In the genomic region with DNA sequence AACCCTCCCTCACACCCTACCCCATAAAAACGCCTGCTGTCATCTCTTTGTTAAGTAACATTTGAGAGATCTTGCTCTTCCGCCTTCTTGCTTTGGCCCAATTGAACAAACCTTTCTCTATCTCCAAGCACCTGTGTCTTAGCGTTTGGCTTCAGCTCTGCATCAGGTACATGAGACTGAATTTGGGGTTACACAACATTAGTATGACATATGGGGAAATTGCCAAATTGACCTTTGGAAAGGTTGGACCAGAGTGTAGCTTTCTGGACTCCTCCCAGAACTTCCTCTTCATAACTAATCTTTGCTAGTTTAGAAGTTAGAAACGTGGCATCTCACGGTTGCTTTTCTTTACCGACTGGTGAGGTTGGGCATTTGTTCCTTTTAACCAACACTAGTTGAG, we compare ENCODE assay signal across 20 cellular contexts. TPM values are rescaled to one million over a fixed set of nuclear protein-coding genes. Genes with fewer than 3 reads are reported as not detected.
DNase-seq lines count a peak whose midpoint lies in the region; ATAC-seq, FAIRE-seq and TF ChIP-seq lines count a peak whose summit lies in the region.
"Had no signal": no experiment of that assay in that cellular context is flagged by ENCODE, and none has a peak within 500 bp of the region (broad histone marks: within the 10 kb centered on the region; RNA-seq: fewer than 3 reads in every experiment).

No MANE protein-coding gene starts in this region.

- H3K36me3 Mint-ChIP-seq in type B pancreatic cell = no peaks in the 10 kb centered on the region

- no peak for TF ChIP-seq RAD21 in HepG2 (CRISPR knock-in tag; IDR thresholded peaks at IDR 0.05)

- H3K79me2 ChIP-seq in HepG2 (ENCODE audit: insufficient read depth, low read length) = peaks cover 18% of the 10 kb centered on the region

- H3K9ac ChIP-seq in HepG2 (ENCODE audit: insufficient read depth, low read depth, low read length) = no peak overlapping the region
- H3K9ac ChIP-seq: BLaER1, GM23248 had no signal

- no peak for ATAC-seq in HepG2
- ATAC-seq in mucosa of descending colon = no peak
- ATAC-seq: Right ventricle myocardium inferior, SK-N-SH treated with all-trans-retinoic acid at 6 μM for 48 hours had no signal

- peak overlapping the region; percentile 57 for H3K4me3 Mint-ChIP-seq in type B pancreatic cell

- H3K4me1 Mint-ChIP-seq in type B pancreatic cell (ENCODE audit: unreplicated experiment) = peaks cover 10% of the 10 kb centered on the region

- peak overlapping the region; percentile 17 for H3K27ac ChIP-seq in HepG2 (ENCODE audit: extremely low read length, insufficient read depth, low read length)
- H3K27ac ChIP-seq: BLaER1, GM23248, Peyer's patch had no signal

- no peak for TF ChIP-seq CTCF in NB4 (IDR thresholded peaks at IDR 0.05; ENCODE audit: low read depth, low read length)
- TF ChIP-seq CTCF in HepG2 (CRISPR knock-in tag; IDR thresholded peaks at IDR 0.05) = no peak
- no peak for TF ChIP-seq CTCF in type B pancreatic cell (conservative IDR thresholded peaks at IDR 0.05)
- no peak for TF ChIP-seq CTCF in mucosa of descending colon (IDR thresholded peaks at IDR 0.05)

- 21% methylated on average over 6 of the region's 6 CpGs for WGBS in HepG2 (ENCODE audit: low lambda C conversion rate)

- in situ Hi-C loops in HepG2 (cut with HindIII; ENCODE audit: extremely low pct_ligation_motif_present, low pct_unique_long_range_greater_than_20kb) = no loop called here

- TF ChIP-seq POLR2A in NB4 (IDR thresholded peaks at IDR 0.05; ENCODE audit: extremely low read depth, insufficient read length) = no peak
- no peak for TF ChIP-seq POLR2A in HepG2 (IDR thresholded peaks at IDR 0.05; ENCODE audit: insufficient read depth in 1 of 2, low read depth in 2 of 2, low read length in 2 of 2)

- H3K27ac Mint-ChIP-seq in type B pancreatic cell = no peak overlapping the region

- H3K4me1 ChIP-seq in HepG2 (ENCODE audit: insufficient read depth, low read length) (peaks cover 25% of the 10 kb centered on the region), mucosa of descending colon (ENCODE audit: low read depth) (peaks cover 10% of the 10 kb centered on the region)

- H3K36me3 ChIP-seq in HepG2 (replicated peaks in 1 of 2; ENCODE audit: control insufficient read depth in 1 of 2, insufficient read depth in 2 of 2, low read length in 2 of 2) (peaks cover 0 to 1% of the 10 kb centered on the region in 2 experiments; a peak in 2 of 5 replicates), mucosa of descending colon (ENCODE audit: low read depth) (no peaks in the 10 kb centered on the region)

- no peaks in the 10 kb centered on the region for H3K9me3 ChIP-seq in HepG2 (ENCODE audit: low read length)
- no peaks in the 10 kb centered on the region for H3K9me3 ChIP-seq in mucosa of descending colon
- H3K9me3 ChIP-seq: BLaER1, Peyer's patch had no signal

- no peaks in the 10 kb centered on the region for H4K20me1 ChIP-seq in HepG2 (ENCODE audit: insufficient read depth, low read length)

- FAIRE-seq in HepG2 (lab: Jason Lieb, UNC) = no peak
- FAIRE-seq: HTR-8/SVneo had no signal

- CTCF ChIA-PET in HepG2 (lab: Yijun Ruan, JAX; ENCODE audit: low intra/inter-chr PET ratio, low total read pairs) = no interaction called here

- H3K4me3 ChIP-seq in NB4 (ENCODE audit: low read depth, low read length) = no peak overlapping the region
- H3K4me3 ChIP-seq in HepG2 (replicated peaks in 1 of 3; ENCODE audit: insufficient read depth in 1 of 3, low read depth in 2 of 3, low read length in 3 of 3) = no peak overlapping the region
- no peak overlapping the region for H3K4me3 ChIP-seq in mucosa of descending colon
- H3K4me3 ChIP-seq: BLaER1, GM23248, Peyer's patch had no signal

- intact Hi-C loops in HepG2 (cut with micrococcal nuclease; ENCODE audit: unreplicated experiment) = loop anchor here (5.0 to 10.0 kb wide), 2 partner anchors 114 to 304 kb away; a partner anchor contains a TSS
- intact Hi-C loops in posterior cingulate gyrus (cut with DNase I) = loop anchor here (10.0 kb wide), 1 partner anchor 194 kb away; a partner anchor contains a TSS
- intact Hi-C loops in mucosa of descending colon (cut with DNase I, micrococcal nuclease) = loop anchor here in 1 of 2 donors (10.0 kb wide), 1 partner anchor 606 kb away; a partner anchor contains a TSS

- H3K27me3 Mint-ChIP-seq in type B pancreatic cell = no peaks in the 10 kb centered on the region

- POLR2A ChIA-PET in HepG2 (lab: Yijun Ruan, JAX) = interaction anchor here (0.8 kb wide), 1 partner anchor 13 kb away, joined by 3 read pairs; a partner anchor contains a TSS

- no peaks in the 10 kb centered on the region for H3K27me3 ChIP-seq in HepG2 (ENCODE audit: control insufficient read depth in 1 of 2, insufficient read depth in 2 of 2, low read length in 2 of 2)
- H3K27me3 ChIP-seq: BLaER1, Peyer's patch had no signal

- DNase-seq in SIG-M5 treated with dmso at 0.1 percent for 504 hours (lab: John Stamatoyannopoulos, UW; ENCODE audit: unreplicated experiment) (peak; percentile 32), SIG-M5 (lab: John Stamatoyannopoulos, UW) (no peak), NB4 (ENCODE audit: low read depth) (peak; percentile 26), HepG2 (ENCODE audit: low spot score) (no peak), type B pancreatic cell (ENCODE audit: extremely low spot score, unreplicated experiment) (no peak), posterior cingulate gyrus (no peak), mucosa of descending colon (no peak)
- DNase-seq in activated CD4-positive, alpha-beta T cell treated with anti-CD3 and anti-CD28 coated beads, Interleukin-2, amount 50 U/mL, for 1 hour = no peak
- DNase-seq: DMS53, GM23248, HCEC 1CT, NCI-H1092, NCI-H146, NCI-H2081, NCI-H510A treated with DMSO at 0.1 percent for 48 hours, Peyer's patch had no signal

- H3K9me3 Mint-ChIP-seq in type B pancreatic cell = no peaks in the 10 kb centered on the region

- TF ChIP-seq EP300 in HepG2 (IDR thresholded peaks at IDR 0.05; ENCODE audit: low read depth in 2 of 2, low read length in 2 of 2) (no peak), HepG2 (CRISPR knock-in tag; IDR thresholded peaks at IDR 0.05; ENCODE audit: borderline replicate concordance) (no peak)

- BruUV-seq in HepG2 (replicated peaks; lab: Mats Ljungman, UMichigan) = no TSS peak

- peak overlapping the region; percentile 26; the same call in 1 of the 2 replicates for H3K4me2 ChIP-seq in HepG2 (ENCODE audit: low read depth, low read length)
- H3K4me2 ChIP-seq: BLaER1 had no signal

- H2AFZ ChIP-seq in HepG2 (ENCODE audit: low read length) = no peak overlapping the region
- H2AFZ ChIP-seq: GM23248 had no signal

RNA-seq across cellular contexts. Expression of a gene that starts 3.5 kb away (rescaled TPM):
- 68.7 and 98.1 TPM in 2 replicates for total RNA-seq in HepG2 (2016; rRNA removed; fragmentation: Illumina TruSeq; extraction: Trizol)
- total RNA-seq in HepG2 (2016; cell fraction: cytosol; rRNA removed; fragmentation: Illumina TruSeq; extraction: Trizol; ENCODE audit: low read depth) = 16.9 and 18.1 TPM in 2 replicates
- total RNA-seq in HepG2 (2016; cell fraction: insoluble cytoplasmic fraction; rRNA removed; fragmentation: Illumina TruSeq; extraction: Trizol) = 74.8 and 108 TPM in 2 replicates
- total RNA-seq in HepG2 (2016; cell fraction: membrane; rRNA removed; fragmentation: Illumina TruSeq; extraction: Trizol) = 26.9 and 30.0 TPM in 2 replicates
- total RNA-seq in HepG2 (2016; cell fraction: nucleus; rRNA removed; fragmentation: Illumina TruSeq; extraction: Trizol) = 36.8 and 38.1 TPM in 2 replicates
- 12.0 and 17.5 TPM in 2 replicates for polyA plus RNA-seq in HepG2 (2011; rRNA removed)
- polyA plus RNA-seq in HepG2 (2011; cell fraction: cytosol; rRNA removed) = 17.7 and 19.6 TPM in 2 replicates
- 19.9 and 35.1 TPM in 2 replicates for polyA plus RNA-seq in HepG2 (2011; cell fraction: nucleus; rRNA removed)
- polyA plus RNA-seq in HepG2 (2012) = 20.1 and 33.0 TPM in 2 replicates
- 18.6 and 21.1 TPM in 2 replicates for polyA plus RNA-seq in HepG2 (2016; cell fraction: cytosol; fragmentation: Illumina TruSeq; extraction: Trizol; ENCODE audit: low read depth)
- 115 and 129 TPM in 2 replicates for polyA plus RNA-seq in HepG2 (2016; cell fraction: insoluble cytoplasmic fraction; fragmentation: Illumina TruSeq; extraction: Trizol; ENCODE audit: low read depth)
- 21.5 and 24.3 TPM in 2 replicates for polyA plus RNA-seq in HepG2 (2016; cell fraction: membrane; fragmentation: Illumina TruSeq; extraction: Trizol; ENCODE audit: low read depth)
- polyA plus RNA-seq in HepG2 (2016; cell fraction: nucleus; fragmentation: Illumina TruSeq; extraction: Trizol; ENCODE audit: insufficient read depth, low read depth) = 42.9 and 51.0 TPM in 2 replicates
- 22.5 and 25.4 TPM in 2 replicates for polyA minus RNA-seq in HepG2 (2011; rRNA and poly(A)+ RNA removed; ENCODE audit: low replicate concordance)
- 18.1 and 24.0 TPM in 2 replicates for polyA minus RNA-seq in HepG2 (2011; cell fraction: cytosol; rRNA and poly(A)+ RNA removed)
- polyA minus RNA-seq in HepG2 (2011; cell fraction: nucleus; rRNA and poly(A)+ RNA removed) = 78.7 and 105 TPM in 2 replicates
- 33.9 and 61.9 TPM in 2 replicates for total RNA-seq in type B pancreatic cell (ENCODE audit: low replicate concordance)
- 10 to 100 TPM; 25.1 to 34.1 (median 32.2) TPM for total RNA-seq in mucosa of descending colon

RNA-seq across cellular contexts. Expression of a gene that starts 12.3 kb away (rescaled TPM):
- total RNA-seq in HepG2 (2016; rRNA removed; fragmentation: Illumina TruSeq; extraction: Trizol) (9.2 and 13.5 TPM in 2 replicates), type B pancreatic cell (ENCODE audit: low replicate concordance) (30.2 and 31.2 TPM in 2 replicates), mucosa of descending colon (10 to 100 TPM; 18.5 to 37.8 (median 26.6) TPM)
- 6.0 and 8.2 TPM in 2 replicates for total RNA-seq in HepG2 (2016; cell fraction: cytosol; rRNA removed; fragmentation: Illumina TruSeq; extraction: Trizol; ENCODE audit: low read depth)
- 10.4 and 11.0 TPM in 2 replicates for total RNA-seq in HepG2 (2016; cell fraction: insoluble cytoplasmic fraction; rRNA removed; fragmentation: Illumina TruSeq; extraction: Trizol)
- total RNA-seq in HepG2 (2016; cell fraction: membrane; rRNA removed; fragmentation: Illumina TruSeq; extraction: Trizol) = 16.1 and 19.8 TPM in 2 replicates
- total RNA-seq in HepG2 (2016; cell fraction: nucleus; rRNA removed; fragmentation: Illumina TruSeq; extraction: Trizol) = 7.2 and 8.2 TPM in 2 replicates
- polyA plus RNA-seq in HepG2 (2011; rRNA removed) = 20.2 and 20.3 TPM in 2 replicates
- polyA plus RNA-seq in HepG2 (2011; cell fraction: cytosol; rRNA removed) = 11.6 and 13.6 TPM in 2 replicates
- 6.9 and 9.9 TPM in 2 replicates for polyA plus RNA-seq in HepG2 (2011; cell fraction: nucleus; rRNA removed)
- polyA plus RNA-seq in HepG2 (2012) = 15.4 and 17.6 TPM in 2 replicates
- polyA plus RNA-seq in HepG2 (2016; cell fraction: cytosol; fragmentation: Illumina TruSeq; extraction: Trizol; ENCODE audit: low read depth) = 9.8 and 10.5 TPM in 2 replicates
- polyA plus RNA-seq in HepG2 (2016; cell fraction: insoluble cytoplasmic fraction; fragmentation: Illumina TruSeq; extraction: Trizol; ENCODE audit: low read depth) = 11.4 and 13.3 TPM in 2 replicates
- polyA plus RNA-seq in HepG2 (2016; cell fraction: membrane; fragmentation: Illumina TruSeq; extraction: Trizol; ENCODE audit: low read depth) = 15.7 and 16.5 TPM in 2 replicates
- 8.7 and 9.6 TPM in 2 replicates for polyA plus RNA-seq in HepG2 (2016; cell fraction: nucleus; fragmentation: Illumina TruSeq; extraction: Trizol; ENCODE audit: insufficient read depth, low read depth)
- 36.6 and 47.8 TPM in 2 replicates for polyA minus RNA-seq in HepG2 (2011; rRNA and poly(A)+ RNA removed; ENCODE audit: low replicate concordance)
- polyA minus RNA-seq in HepG2 (2011; cell fraction: cytosol; rRNA and poly(A)+ RNA removed) = 16.3 and 18.7 TPM in 2 replicates
- 19.4 and 21.5 TPM in 2 replicates for polyA minus RNA-seq in HepG2 (2011; cell fraction: nucleus; rRNA and poly(A)+ RNA removed)

RNA-seq across cellular contexts. Expression of a gene that starts 34.7 kb away (rescaled TPM):
- total RNA-seq in HepG2 (2016; rRNA removed; fragmentation: Illumina TruSeq; extraction: Trizol) (3.1 and 3.3 TPM in 2 replicates), type B pancreatic cell (ENCODE audit: low replicate concordance) (8.8 and 9.1 TPM in 2 replicates), mucosa of descending colon (10 to 100 TPM in 2 of 3 donors, 1 to 10 TPM in 1; 7.2 to 14.8 (median 10.4) TPM)
- 3.1 and 3.5 TPM in 2 replicates for total RNA-seq in HepG2 (2016; cell fraction: cytosol; rRNA removed; fragmentation: Illumina TruSeq; extraction: Trizol; ENCODE audit: low read depth)
- total RNA-seq in HepG2 (2016; cell fraction: insoluble cytoplasmic fraction; rRNA removed; fragmentation: Illumina TruSeq; extraction: Trizol) = 2.8 and 2.9 TPM in 2 replicates
- 2.1 and 2.3 TPM in 2 replicates for total RNA-seq in HepG2 (2016; cell fraction: membrane; rRNA removed; fragmentation: Illumina TruSeq; extraction: Trizol)
- 3.1 and 4.0 TPM in 2 replicates for total RNA-seq in HepG2 (2016; cell fraction: nucleus; rRNA removed; fragmentation: Illumina TruSeq; extraction: Trizol)
- polyA plus RNA-seq in HepG2 (2011; rRNA removed) = 3.9 TPM in 2 replicates
- 1.6 and 2.4 TPM in 2 replicates for polyA plus RNA-seq in HepG2 (2011; cell fraction: cytosol; rRNA removed)
- 3.8 and 5.7 TPM in 2 replicates for polyA plus RNA-seq in HepG2 (2011; cell fraction: nucleus; rRNA removed)
- polyA plus RNA-seq in HepG2 (2012) = 3.7 and 4.8 TPM in 2 replicates
- polyA plus RNA-seq in HepG2 (2016; cell fraction: cytosol; fragmentation: Illumina TruSeq; extraction: Trizol; ENCODE audit: low read depth) = 1.0 and 1.2 TPM in 2 replicates
- 4.5 TPM in 2 replicates for polyA plus RNA-seq in HepG2 (2016; cell fraction: insoluble cytoplasmic fraction; fragmentation: Illumina TruSeq; extraction: Trizol; ENCODE audit: low read depth)
- 1.7 and 1.9 TPM in 2 replicates for polyA plus RNA-seq in HepG2 (2016; cell fraction: membrane; fragmentation: Illumina TruSeq; extraction: Trizol; ENCODE audit: low read depth)
- polyA plus RNA-seq in HepG2 (2016; cell fraction: nucleus; fragmentation: Illumina TruSeq; extraction: Trizol; ENCODE audit: insufficient read depth, low read depth) = 7.2 and 8.2 TPM in 2 replicates
- polyA minus RNA-seq in HepG2 (2011; rRNA and poly(A)+ RNA removed; ENCODE audit: low replicate concordance) = 2.0 and 3.6 TPM in 2 replicates
- 1.7 and 2.2 TPM in 2 replicates for polyA minus RNA-seq in HepG2 (2011; cell fraction: cytosol; rRNA and poly(A)+ RNA removed)
- polyA minus RNA-seq in HepG2 (2011; cell fraction: nucleus; rRNA and poly(A)+ RNA removed) = 7.2 and 10.3 TPM in 2 replicates

Comparison
In these comparisons a context has a peak if more than half of its experiments do, and no peak if none do; other contexts are left out.
1. DNase-seq: peak in SIG-M5 treated with dmso at 0.1 percent for 504 hours (single experiment) and NB4 (single experiment); none in SIG-M5 (single experiment), HepG2 (single experiment), type B pancreatic cell (single experiment), activated CD4-positive, alpha-beta T cell treated with anti-CD3 and anti-CD28 coated beads, Interleukin-2, amount 50 U/mL, for 1 hour (single experiment), posterior cingulate gyrus (0 of 10) and mucosa of descending colon (0 of 3).